10 cellular contexts compared by ENCODE assay signal in genomic region chr20:53678315-53678989, GRCh38.
DNase-seq lines count a peak whose midpoint lies in the region; ATAC-seq and TF ChIP-seq lines count a peak whose summit lies in the region.
"Had no signal": no experiment of that assay in that cellular context is flagged by ENCODE, and none has a peak within 500 bp of the region (broad histone marks: within the 10 kb centered on the region; RNA-seq: fewer than 3 reads in every experiment).

No MANE protein-coding gene starts in this region.

- H3K9me2 ChIP-seq in DOHH2 (replicated peaks; ENCODE audit: control insufficient read depth, low read length) = no peaks in the 10 kb centered on the region

- no peak for TF ChIP-seq POLR2A in prostate gland (IDR thresholded peaks at IDR 0.05)

- H3K27me3 Mint-ChIP-seq in osteocyte (ENCODE audit: unreplicated experiment) = no peaks in the 10 kb centered on the region
- H3K27me3 Mint-ChIP-seq: effector memory CD8-positive, alpha-beta T cell had no signal

- peak overlapping the region; percentile 77 for H3K4me2 ChIP-seq in DOHH2 (ENCODE audit: low read length)

- peak; percentile 66 for DNase-seq in NCI-H526 treated with DMSO at 0.1 percent for 48 hours (lab: John Stamatoyannopoulos, UW)
- no peak for DNase-seq in dorsolateral prefrontal cortex
- no peak for DNase-seq in osteocyte (ENCODE audit: extremely low spot score, unreplicated experiment)
- DNase-seq in posterior vena cava (ENCODE audit: low spot score) = no peak
- no peak for DNase-seq in prostate gland (ENCODE audit: low spot score)
- DNase-seq: effector memory CD8-positive, alpha-beta T cell; NCI-H1694 had no signal

- H3K4me1 ChIP-seq in DOHH2 (ENCODE audit: control insufficient read depth, low read length) (peaks cover 55% of the 10 kb centered on the region), prostate gland (replicated peaks) (no peaks in the 10 kb centered on the region)

- H3K36me3 ChIP-seq in DOHH2 (ENCODE audit: control insufficient read depth, low read length) (no peaks in the 10 kb centered on the region), prostate gland (no peaks in the 10 kb centered on the region)

- no peaks in the 10 kb centered on the region for H4K20me1 ChIP-seq in DOHH2 (ENCODE audit: control insufficient read depth, insufficient read depth, low read depth, low read length)

- H3K9me3 ChIP-seq in DOHH2 (ENCODE audit: control insufficient read depth, insufficient read depth, low read length) (no peaks in the 10 kb centered on the region), prostate gland (no peaks in the 10 kb centered on the region)

- WGBS in prostate gland = 68% methylated on average over 7 of the region's 7 CpGs

- H3K27ac ChIP-seq in DOHH2 (ENCODE audit: low read depth, low read length) (peak overlapping the region; percentile 41), dorsolateral prefrontal cortex (peak overlapping the region in 58 of 59 donors; percentile 2 to 92 (median 83)), prostate gland (no peak overlapping the region)
- H3K27ac ChIP-seq: RWPE1 had no signal

- H3K9me3 Mint-ChIP-seq in osteocyte (ENCODE audit: unreplicated experiment) = no peaks in the 10 kb centered on the region
- H3K9me3 Mint-ChIP-seq: effector memory CD8-positive, alpha-beta T cell had no signal

- no peaks in the 10 kb centered on the region; the same call in 1 of the 2 replicates for H3K79me2 ChIP-seq in DOHH2 (ENCODE audit: control insufficient read depth, low read length)

- no peak for ATAC-seq in HG03354 (IDR thresholded peaks at IDR 0.05; ENCODE audit: poor library complexity, severe bottlenecking, unreplicated experiment)
- ATAC-seq: effector memory CD8-positive, alpha-beta T cell had no signal

- no peaks in the 10 kb centered on the region for H3K36me3 Mint-ChIP-seq in osteocyte (ENCODE audit: unreplicated experiment)

- peak overlapping the region; percentile 59 for H3K27ac Mint-ChIP-seq in osteocyte (ENCODE audit: unreplicated experiment)
- H3K27ac Mint-ChIP-seq: effector memory CD8-positive, alpha-beta T cell had no signal

- intact Hi-C loops in dorsolateral prefrontal cortex (cut with DNase I) = loop anchor here in 1 of 2 donors (5.0 kb wide), 1 partner anchor 81 kb away; no protein-coding TSS in a partner anchor
- intact Hi-C loops in posterior vena cava (cut with DNase I) = no loop called here
- intact Hi-C loops in prostate gland (cut with DNase I) = no loop called here

- peak overlapping the region; percentile 53 for H3K4me3 ChIP-seq in DOHH2 (ENCODE audit: low read length)
- peak overlapping the region in 19 of 59 donors; percentile 6 to 54 (median 26) for H3K4me3 ChIP-seq in dorsolateral prefrontal cortex
- no peak overlapping the region for H3K4me3 ChIP-seq in prostate gland

- H3K27me3 ChIP-seq in DOHH2 (ENCODE audit: control insufficient read depth, low read length) (no peaks in the 10 kb centered on the region), dorsolateral prefrontal cortex (no peaks in the 10 kb centered on the region), prostate gland (replicated peaks; ENCODE audit: insufficient read depth) (no peaks in the 10 kb centered on the region)

- peak; percentile 33 for TF ChIP-seq CTCF in DOHH2 (IDR thresholded peaks at IDR 0.05; ENCODE audit: low read depth, low read length, poor library complexity, severe bottlenecking)
- TF ChIP-seq CTCF in dorsolateral prefrontal cortex (IDR thresholded peaks at IDR 0.05 in 54 of 56, conservative IDR thresholded peaks at IDR 0.05 in 2 of 56; ENCODE audit: low read depth in 1 of 56, partially characterized antibody in 56 of 56) = peak in 25 of 56 donors; percentile 7 to 53 (median 22)
- no peak for TF ChIP-seq CTCF in osteocyte (IDR thresholded peaks at IDR 0.05)
- no peak for TF ChIP-seq CTCF in prostate gland (IDR thresholded peaks at IDR 0.05)

- peaks cover 10% of the 10 kb centered on the region; the same call in 1 of the 2 replicates for H3F3A ChIP-seq in DOHH2 (ENCODE audit: control insufficient read depth, insufficient read depth)

- peaks cover 31% of the 10 kb centered on the region for H3K4me1 Mint-ChIP-seq in osteocyte (ENCODE audit: unreplicated experiment)

- no peak overlapping the region for H3K4me3 Mint-ChIP-seq in osteocyte (ENCODE audit: unreplicated experiment)
- H3K4me3 Mint-ChIP-seq: effector memory CD8-positive, alpha-beta T cell had no signal

Comparison
In these comparisons a context has a peak if more than half of its experiments do, and no peak if none do; other contexts are left out.
1. H3K27ac ChIP-seq: peak in DOHH2 (single experiment) and dorsolateral prefrontal cortex (58 of 59); none in prostate gland (0 of 2).